1 cellular context compared by ENCODE assay signal in genomic region chr9:81690251-81690851, GRCh38.
TF ChIP-seq lines count a peak whose summit lies in the region.

No MANE protein-coding gene starts in this region.

TF ChIP-seq in HepG2, 621 proteins besides CTCF, POLR2A, EP300 and RAD21 (continued from another document):
- peak; percentile 31; the same call in 1 of the 2 replicates for TF ChIP-seq ZNF281 (CRISPR knock-in tag; IDR thresholded peaks at IDR 0.05; ENCODE audit: borderline replicate concordance)
